In the genomic region with DNA sequence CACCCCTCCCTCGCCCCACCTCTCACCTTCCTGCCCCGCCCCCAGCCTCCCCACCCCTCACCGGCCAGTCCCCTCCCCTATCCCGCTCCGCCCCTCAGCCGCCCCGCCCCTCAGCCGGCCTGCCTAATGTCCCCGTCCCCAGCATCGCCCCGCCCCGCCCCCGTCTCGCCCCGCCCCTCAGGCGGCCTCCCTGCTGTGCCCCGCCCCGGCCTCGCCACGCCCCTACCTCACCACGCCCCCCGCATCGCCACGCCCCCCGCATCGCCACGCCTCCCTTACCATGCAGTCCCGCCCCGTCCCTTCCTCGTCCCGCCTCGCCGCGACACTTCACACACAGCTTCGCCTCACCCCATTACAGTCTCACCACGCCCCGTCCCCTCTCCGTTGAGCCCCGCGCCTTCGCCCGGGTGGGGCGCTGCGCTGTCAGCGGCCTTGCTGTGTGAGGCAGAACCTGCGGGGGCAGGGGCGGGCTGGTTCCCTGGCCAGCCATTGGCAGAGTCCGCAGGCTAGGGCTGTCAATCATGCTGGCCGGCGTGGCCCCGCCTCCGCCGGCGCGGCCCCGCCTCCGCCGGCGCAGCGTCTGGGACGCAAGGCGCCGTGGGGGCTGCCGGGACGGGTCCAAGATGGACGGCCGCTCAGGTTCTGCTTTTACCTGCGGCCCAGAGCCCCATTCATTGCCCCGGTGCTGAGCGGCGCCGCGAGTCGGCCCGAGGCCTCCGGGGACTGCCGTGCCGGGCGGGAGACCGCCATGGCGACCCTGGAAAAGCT, we compare ENCODE assay signal across 1 cellular context.
TF ChIP-seq lines count a peak whose summit lies in the region.

A gene (plus strand): TSS at position 604 of the 768 bp plus-strand sequence. CDS start 145 bp downstream, at position 749.
A gene (minus strand): TSS at position 461 of the 768 bp plus-strand sequence.

TF ChIP-seq in K562, 482 proteins besides CTCF, POLR2A, EP300 and RAD21 (continued from another document):
- TF ChIP-seq, protein P1, sequence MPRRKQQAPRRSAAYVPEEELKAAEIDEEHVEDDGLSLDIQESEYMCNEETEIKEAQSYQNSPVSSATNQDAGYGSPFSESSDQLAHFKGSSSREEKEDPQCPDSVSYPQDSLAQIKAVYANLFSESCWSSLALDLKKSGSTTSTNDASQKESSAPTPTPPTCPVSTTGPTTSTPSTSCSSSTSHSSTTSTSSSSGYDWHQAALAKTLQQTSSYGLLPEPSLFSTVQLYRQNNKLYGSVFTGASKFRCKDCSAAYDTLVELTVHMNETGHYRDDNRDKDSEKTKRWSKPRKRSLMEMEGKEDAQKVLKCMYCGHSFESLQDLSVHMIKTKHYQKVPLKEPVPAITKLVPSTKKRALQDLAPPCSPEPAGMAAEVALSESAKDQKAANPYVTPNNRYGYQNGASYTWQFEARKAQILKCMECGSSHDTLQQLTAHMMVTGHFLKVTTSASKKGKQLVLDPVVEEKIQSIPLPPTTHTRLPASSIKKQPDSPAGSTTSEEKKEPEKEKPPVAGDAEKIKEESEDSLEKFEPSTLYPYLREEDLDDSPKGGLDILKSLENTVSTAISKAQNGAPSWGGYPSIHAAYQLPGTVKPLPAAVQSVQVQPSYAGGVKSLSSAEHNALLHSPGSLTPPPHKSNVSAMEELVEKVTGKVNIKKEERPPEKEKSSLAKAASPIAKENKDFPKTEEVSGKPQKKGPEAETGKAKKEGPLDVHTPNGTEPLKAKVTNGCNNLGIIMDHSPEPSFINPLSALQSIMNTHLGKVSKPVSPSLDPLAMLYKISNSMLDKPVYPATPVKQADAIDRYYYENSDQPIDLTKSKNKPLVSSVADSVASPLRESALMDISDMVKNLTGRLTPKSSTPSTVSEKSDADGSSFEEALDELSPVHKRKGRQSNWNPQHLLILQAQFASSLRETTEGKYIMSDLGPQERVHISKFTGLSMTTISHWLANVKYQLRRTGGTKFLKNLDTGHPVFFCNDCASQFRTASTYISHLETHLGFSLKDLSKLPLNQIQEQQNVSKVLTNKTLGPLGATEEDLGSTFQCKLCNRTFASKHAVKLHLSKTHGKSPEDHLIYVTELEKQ (CRISPR knock-in tag; IDR thresholded peaks at IDR 0.05), result no peak
- TF ChIP-seq NFYB (IDR thresholded peaks at IDR 0.05; ENCODE audit: extremely low read depth, insufficient read length) (peak; percentile 75), ZEB2 (IDR thresholded peaks at IDR 0.05) (no peak), HEY1 (CRISPR knock-in tag; IDR thresholded peaks at IDR 0.05; ENCODE audit: borderline replicate concordance) (no peak), TCF3 (CRISPR knock-in tag; IDR thresholded peaks at IDR 0.05) (no peak; the same call in 1 of the 2 replicates), ZNF766 (CRISPR knock-in tag; conservative IDR thresholded peaks at IDR 0.05) (no peak), ASH1L (IDR thresholded peaks at IDR 0.05; ENCODE audit: borderline replicate concordance, low read depth, partially characterized antibody) (no peak), PCBP1 (IDR thresholded peaks at IDR 0.05; ENCODE audit: low read depth, low read length, poor library complexity, severe bottlenecking) (no peak), SMC3 (conservative IDR thresholded peaks at IDR 0.05; ENCODE audit: insufficient read depth, low read depth, low read length) (no peak), WHSC1 (IDR thresholded peaks at IDR 0.05; ENCODE audit: low read length) (no peak), ZNF75A (CRISPR knock-in tag; IDR thresholded peaks at IDR 0.05) (0 out of 2 replicates have a peak, but pooled peaks have one; percentile 37), NR1H2 (CRISPR knock-in tag; IDR thresholded peaks at IDR 0.05) (no peak), ZNF146 (CRISPR knock-in tag; IDR thresholded peaks at IDR 0.05; ENCODE audit: unreplicated experiment) (no peak), LCOR (CRISPR knock-in tag; IDR thresholded peaks at IDR 0.05) (no peak), TGIF2 (CRISPR knock-in tag; IDR thresholded peaks at IDR 0.05) (no peak), ZBTB17 (CRISPR knock-in tag; IDR thresholded peaks at IDR 0.05) (0 out of 2 replicates have a peak, but pooled peaks have one; percentile 34), MYNN (IDR thresholded peaks at IDR 0.05) (no peak), MYNN (CRISPR knock-in tag; IDR thresholded peaks at IDR 0.05) (no peak), PHF20 (IDR thresholded peaks at IDR 0.05; ENCODE audit: partially characterized antibody) (peak; percentile 64), HDAC1 (IDR thresholded peaks at IDR 0.05) (peak in 1 of 2 experiments; percentile 84; a peak in 2 of 4 replicates), ATF7 (IDR thresholded peaks at IDR 0.05) (peak; percentile 79; the same call in 1 of the 2 replicates), MTA2 (IDR thresholded peaks at IDR 0.05; ENCODE audit: low read depth) (no peak), SREBF1 (IDR thresholded peaks at IDR 0.05; ENCODE audit: borderline replicate concordance, low read depth, low read length) (no peak)
- TF ChIP-seq, protein P2, sequence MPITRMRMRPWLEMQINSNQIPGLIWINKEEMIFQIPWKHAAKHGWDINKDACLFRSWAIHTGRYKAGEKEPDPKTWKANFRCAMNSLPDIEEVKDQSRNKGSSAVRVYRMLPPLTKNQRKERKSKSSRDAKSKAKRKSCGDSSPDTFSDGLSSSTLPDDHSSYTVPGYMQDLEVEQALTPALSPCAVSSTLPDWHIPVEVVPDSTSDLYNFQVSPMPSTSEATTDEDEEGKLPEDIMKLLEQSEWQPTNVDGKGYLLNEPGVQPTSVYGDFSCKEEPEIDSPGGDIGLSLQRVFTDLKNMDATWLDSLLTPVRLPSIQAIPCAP (CRISPR knock-in tag; IDR thresholded peaks at IDR 0.05; ENCODE audit: borderline replicate concordance), result no peak
- TF ChIP-seq, protein P3, sequence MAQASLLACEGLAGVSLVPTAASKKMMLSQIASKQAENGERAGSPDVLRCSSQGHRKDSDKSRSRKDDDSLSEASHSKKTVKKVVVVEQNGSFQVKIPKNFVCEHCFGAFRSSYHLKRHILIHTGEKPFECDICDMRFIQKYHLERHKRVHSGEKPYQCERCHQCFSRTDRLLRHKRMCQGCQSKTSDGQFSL (CRISPR knock-in tag; IDR thresholded peaks at IDR 0.05), result no peak
- TF ChIP-seq, protein P3 (tag; IDR thresholded peaks at IDR 0.05), result no peak
- TF ChIP-seq, protein P4, sequence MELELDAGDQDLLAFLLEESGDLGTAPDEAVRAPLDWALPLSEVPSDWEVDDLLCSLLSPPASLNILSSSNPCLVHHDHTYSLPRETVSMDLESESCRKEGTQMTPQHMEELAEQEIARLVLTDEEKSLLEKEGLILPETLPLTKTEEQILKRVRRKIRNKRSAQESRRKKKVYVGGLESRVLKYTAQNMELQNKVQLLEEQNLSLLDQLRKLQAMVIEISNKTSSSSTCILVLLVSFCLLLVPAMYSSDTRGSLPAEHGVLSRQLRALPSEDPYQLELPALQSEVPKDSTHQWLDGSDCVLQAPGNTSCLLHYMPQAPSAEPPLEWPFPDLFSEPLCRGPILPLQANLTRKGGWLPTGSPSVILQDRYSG (tag; conservative IDR thresholded peaks at IDR 0.05; ENCODE audit: low read depth), result no peak
- TF ChIP-seq, protein P5, sequence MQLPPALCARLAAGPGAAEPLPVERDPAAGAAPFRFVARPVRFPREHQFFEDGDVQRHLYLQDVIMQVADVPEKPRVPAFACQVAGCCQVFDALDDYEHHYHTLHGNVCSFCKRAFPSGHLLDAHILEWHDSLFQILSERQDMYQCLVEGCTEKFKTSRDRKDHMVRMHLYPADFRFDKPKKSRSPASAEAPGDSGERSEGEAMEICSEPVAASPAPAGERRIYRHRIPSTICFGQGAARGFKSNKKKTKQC (CRISPR knock-in tag; IDR thresholded peaks at IDR 0.05), result no peak
- TF ChIP-seq, protein P6, sequence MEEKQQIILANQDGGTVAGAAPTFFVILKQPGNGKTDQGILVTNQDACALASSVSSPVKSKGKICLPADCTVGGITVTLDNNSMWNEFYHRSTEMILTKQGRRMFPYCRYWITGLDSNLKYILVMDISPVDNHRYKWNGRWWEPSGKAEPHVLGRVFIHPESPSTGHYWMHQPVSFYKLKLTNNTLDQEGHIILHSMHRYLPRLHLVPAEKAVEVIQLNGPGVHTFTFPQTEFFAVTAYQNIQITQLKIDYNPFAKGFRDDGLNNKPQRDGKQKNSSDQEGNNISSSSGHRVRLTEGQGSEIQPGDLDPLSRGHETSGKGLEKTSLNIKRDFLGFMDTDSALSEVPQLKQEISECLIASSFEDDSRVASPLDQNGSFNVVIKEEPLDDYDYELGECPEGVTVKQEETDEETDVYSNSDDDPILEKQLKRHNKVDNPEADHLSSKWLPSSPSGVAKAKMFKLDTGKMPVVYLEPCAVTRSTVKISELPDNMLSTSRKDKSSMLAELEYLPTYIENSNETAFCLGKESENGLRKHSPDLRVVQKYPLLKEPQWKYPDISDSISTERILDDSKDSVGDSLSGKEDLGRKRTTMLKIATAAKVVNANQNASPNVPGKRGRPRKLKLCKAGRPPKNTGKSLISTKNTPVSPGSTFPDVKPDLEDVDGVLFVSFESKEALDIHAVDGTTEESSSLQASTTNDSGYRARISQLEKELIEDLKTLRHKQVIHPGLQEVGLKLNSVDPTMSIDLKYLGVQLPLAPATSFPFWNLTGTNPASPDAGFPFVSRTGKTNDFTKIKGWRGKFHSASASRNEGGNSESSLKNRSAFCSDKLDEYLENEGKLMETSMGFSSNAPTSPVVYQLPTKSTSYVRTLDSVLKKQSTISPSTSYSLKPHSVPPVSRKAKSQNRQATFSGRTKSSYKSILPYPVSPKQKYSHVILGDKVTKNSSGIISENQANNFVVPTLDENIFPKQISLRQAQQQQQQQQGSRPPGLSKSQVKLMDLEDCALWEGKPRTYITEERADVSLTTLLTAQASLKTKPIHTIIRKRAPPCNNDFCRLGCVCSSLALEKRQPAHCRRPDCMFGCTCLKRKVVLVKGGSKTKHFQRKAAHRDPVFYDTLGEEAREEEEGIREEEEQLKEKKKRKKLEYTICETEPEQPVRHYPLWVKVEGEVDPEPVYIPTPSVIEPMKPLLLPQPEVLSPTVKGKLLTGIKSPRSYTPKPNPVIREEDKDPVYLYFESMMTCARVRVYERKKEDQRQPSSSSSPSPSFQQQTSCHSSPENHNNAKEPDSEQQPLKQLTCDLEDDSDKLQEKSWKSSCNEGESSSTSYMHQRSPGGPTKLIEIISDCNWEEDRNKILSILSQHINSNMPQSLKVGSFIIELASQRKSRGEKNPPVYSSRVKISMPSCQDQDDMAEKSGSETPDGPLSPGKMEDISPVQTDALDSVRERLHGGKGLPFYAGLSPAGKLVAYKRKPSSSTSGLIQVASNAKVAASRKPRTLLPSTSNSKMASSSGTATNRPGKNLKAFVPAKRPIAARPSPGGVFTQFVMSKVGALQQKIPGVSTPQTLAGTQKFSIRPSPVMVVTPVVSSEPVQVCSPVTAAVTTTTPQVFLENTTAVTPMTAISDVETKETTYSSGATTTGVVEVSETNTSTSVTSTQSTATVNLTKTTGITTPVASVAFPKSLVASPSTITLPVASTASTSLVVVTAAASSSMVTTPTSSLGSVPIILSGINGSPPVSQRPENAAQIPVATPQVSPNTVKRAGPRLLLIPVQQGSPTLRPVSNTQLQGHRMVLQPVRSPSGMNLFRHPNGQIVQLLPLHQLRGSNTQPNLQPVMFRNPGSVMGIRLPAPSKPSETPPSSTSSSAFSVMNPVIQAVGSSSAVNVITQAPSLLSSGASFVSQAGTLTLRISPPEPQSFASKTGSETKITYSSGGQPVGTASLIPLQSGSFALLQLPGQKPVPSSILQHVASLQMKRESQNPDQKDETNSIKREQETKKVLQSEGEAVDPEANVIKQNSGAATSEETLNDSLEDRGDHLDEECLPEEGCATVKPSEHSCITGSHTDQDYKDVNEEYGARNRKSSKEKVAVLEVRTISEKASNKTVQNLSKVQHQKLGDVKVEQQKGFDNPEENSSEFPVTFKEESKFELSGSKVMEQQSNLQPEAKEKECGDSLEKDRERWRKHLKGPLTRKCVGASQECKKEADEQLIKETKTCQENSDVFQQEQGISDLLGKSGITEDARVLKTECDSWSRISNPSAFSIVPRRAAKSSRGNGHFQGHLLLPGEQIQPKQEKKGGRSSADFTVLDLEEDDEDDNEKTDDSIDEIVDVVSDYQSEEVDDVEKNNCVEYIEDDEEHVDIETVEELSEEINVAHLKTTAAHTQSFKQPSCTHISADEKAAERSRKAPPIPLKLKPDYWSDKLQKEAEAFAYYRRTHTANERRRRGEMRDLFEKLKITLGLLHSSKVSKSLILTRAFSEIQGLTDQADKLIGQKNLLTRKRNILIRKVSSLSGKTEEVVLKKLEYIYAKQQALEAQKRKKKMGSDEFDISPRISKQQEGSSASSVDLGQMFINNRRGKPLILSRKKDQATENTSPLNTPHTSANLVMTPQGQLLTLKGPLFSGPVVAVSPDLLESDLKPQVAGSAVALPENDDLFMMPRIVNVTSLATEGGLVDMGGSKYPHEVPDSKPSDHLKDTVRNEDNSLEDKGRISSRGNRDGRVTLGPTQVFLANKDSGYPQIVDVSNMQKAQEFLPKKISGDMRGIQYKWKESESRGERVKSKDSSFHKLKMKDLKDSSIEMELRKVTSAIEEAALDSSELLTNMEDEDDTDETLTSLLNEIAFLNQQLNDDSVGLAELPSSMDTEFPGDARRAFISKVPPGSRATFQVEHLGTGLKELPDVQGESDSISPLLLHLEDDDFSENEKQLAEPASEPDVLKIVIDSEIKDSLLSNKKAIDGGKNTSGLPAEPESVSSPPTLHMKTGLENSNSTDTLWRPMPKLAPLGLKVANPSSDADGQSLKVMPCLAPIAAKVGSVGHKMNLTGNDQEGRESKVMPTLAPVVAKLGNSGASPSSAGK (IDR thresholded peaks at IDR 0.05), result no peak
- TF ChIP-seq, protein P7, sequence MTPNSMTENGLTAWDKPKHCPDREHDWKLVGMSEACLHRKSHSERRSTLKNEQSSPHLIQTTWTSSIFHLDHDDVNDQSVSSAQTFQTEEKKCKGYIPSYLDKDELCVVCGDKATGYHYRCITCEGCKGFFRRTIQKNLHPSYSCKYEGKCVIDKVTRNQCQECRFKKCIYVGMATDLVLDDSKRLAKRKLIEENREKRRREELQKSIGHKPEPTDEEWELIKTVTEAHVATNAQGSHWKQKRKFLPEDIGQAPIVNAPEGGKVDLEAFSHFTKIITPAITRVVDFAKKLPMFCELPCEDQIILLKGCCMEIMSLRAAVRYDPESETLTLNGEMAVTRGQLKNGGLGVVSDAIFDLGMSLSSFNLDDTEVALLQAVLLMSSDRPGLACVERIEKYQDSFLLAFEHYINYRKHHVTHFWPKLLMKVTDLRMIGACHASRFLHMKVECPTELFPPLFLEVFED (CRISPR knock-in tag; conservative IDR thresholded peaks at IDR 0.05), result peak; percentile 50; the same call in 1 of the 2 replicates
